In genomic region chr9:10094563-10094962, GRCh38 we compare ENCODE assay signal across 6 cellular contexts.
"Had no signal": no experiment of that assay in that cellular context is flagged by ENCODE, and none has a peak within 500 bp of the region (broad histone marks: within the 10 kb centered on the region; RNA-seq: fewer than 3 reads in every experiment).

No MANE protein-coding gene starts in this region.

- DNase-seq: IMR-90, KBM-7, KG1 had no signal

- H3K27ac ChIP-seq: HL-60 had no signal

- H3K4me3 ChIP-seq: K562 had no signal

- ATAC-seq: HepG2, K562 had no signal
